6 cellular contexts compared by ENCODE assay signal in genomic region chr19:48501961-48502719, GRCh38. TPM values are rescaled to one million over a fixed set of nuclear protein-coding genes. Genes with fewer than 3 reads are reported as not detected.
DNase-seq lines count a peak whose midpoint lies in the region; ATAC-seq, FAIRE-seq and TF ChIP-seq lines count a peak whose summit lies in the region.

No MANE protein-coding gene starts in this region.

- H3K9me3 ChIP-seq in aorta (ENCODE audit: control insufficient read depth, low read length): no peaks in the 10 kb centered on the region

- peaks cover 9% of the 10 kb centered on the region for H3K4me1 Mint-ChIP-seq in activated CD8-positive, alpha-beta memory T cell treated with anti-CD3 and anti-CD28 coated beads, Interleukin-2, amount 10 ng/mL, durations not matched to agents 7 days and 5 days

- H3K36me3 Mint-ChIP-seq in activated CD8-positive, alpha-beta memory T cell treated with anti-CD3 and anti-CD28 coated beads, Interleukin-2, amount 10 ng/mL, durations not matched to agents 7 days and 5 days: no peaks in the 10 kb centered on the region

- no peak overlapping the region for H3K27ac ChIP-seq in aorta (ENCODE audit: low read depth in 1 of 2, low read length in 2 of 2)

- peak; percentile 74 for ATAC-seq in activated CD8-positive, alpha-beta memory T cell treated with anti-CD3 and anti-CD28 coated beads, Interleukin-2, amount 10 ng/mL, durations not matched to agents 7 days and 5 days
- peak; percentile 16 for ATAC-seq in aorta (ENCODE audit: low FRiP score)

- WGBS in aorta, 2 donors: 14 to 15% methylated on average over 24 of the region's 24 CpGs

- H3K36me3 ChIP-seq in aorta (ENCODE audit: control insufficient read depth in 1 of 2, insufficient read depth in 2 of 2, low read length in 1 of 2): no peaks in the 10 kb centered on the region

- no peaks in the 10 kb centered on the region for H3K27me3 ChIP-seq in aorta (ENCODE audit: control insufficient read depth in 1 of 2, insufficient read depth in 2 of 2, low read length in 1 of 2)

- intact Hi-C loops in aorta (cut with DNase I): no loop called here

- no peak overlapping the region for H3K4me3 ChIP-seq in aorta (ENCODE audit: low read length in 2 of 2)

- H3K4me1 ChIP-seq in aorta (ENCODE audit: control insufficient read depth in 1 of 2, insufficient read depth in 2 of 2, low read length in 2 of 2): no peaks in the 10 kb centered on the region

- H3K27me3 Mint-ChIP-seq in activated CD8-positive, alpha-beta memory T cell treated with anti-CD3 and anti-CD28 coated beads, Interleukin-2, amount 10 ng/mL, durations not matched to agents 7 days and 5 days: peaks cover 4% of the 10 kb centered on the region

- no peak for TF ChIP-seq POLR2A in H54 (IDR thresholded peaks at IDR 0.05; ENCODE audit: low read depth, low read length)

- no peaks in the 10 kb centered on the region for H3K9me3 Mint-ChIP-seq in activated CD8-positive, alpha-beta memory T cell treated with anti-CD3 and anti-CD28 coated beads, Interleukin-2, amount 10 ng/mL, durations not matched to agents 7 days and 5 days (ENCODE audit: low read depth)

- no peak overlapping the region for H3K27ac Mint-ChIP-seq in activated CD8-positive, alpha-beta memory T cell treated with anti-CD3 and anti-CD28 coated beads, Interleukin-2, amount 10 ng/mL, durations not matched to agents 7 days and 5 days

- DNase-seq in GM03348 (ENCODE audit: low spot score): peak; percentile 34
- DNase-seq in NCI-H2227 (lab: John Stamatoyannopoulos, UW; ENCODE audit: unreplicated experiment): peak; percentile 78
- DNase-seq in activated CD8-positive, alpha-beta memory T cell treated with anti-CD3 and anti-CD28 coated beads, Interleukin-2, amount 10 ng/mL, durations not matched to agents 7 days and 5 days: peak; percentile 79
- DNase-seq in iPS-NIHi7 (ENCODE audit: extremely low spot score): peak; percentile 95
- peak in 1 of 2 donors; percentile 86 for DNase-seq in aorta
- no peak for DNase-seq in H54 (ENCODE audit: insufficient read length, low spot score)

- no peak overlapping the region for H3K4me3 Mint-ChIP-seq in activated CD8-positive, alpha-beta memory T cell treated with anti-CD3 and anti-CD28 coated beads, Interleukin-2, amount 10 ng/mL, durations not matched to agents 7 days and 5 days

- no peak for FAIRE-seq in H54 (lab: Jason Lieb, UNC)

- CTCF ChIA-PET in activated CD8-positive, alpha-beta memory T cell treated with anti-CD3 and anti-CD28 coated beads, Interleukin-2, amount 10 ng/mL, durations not matched to agents 7 days and 5 days (lab: Charles Lee): interaction anchor here (0.7 to 9.6 kb wide), 2 partner anchors 85 to 195 kb away, joined by 3 to 221 read pairs; no protein-coding TSS in a partner anchor

RNA-seq across cellular contexts. Expression of gene LMTK3, which starts 9.5 kb away (rescaled TPM):
- total RNA-seq in activated CD8-positive, alpha-beta memory T cell treated with anti-CD3 and anti-CD28 coated beads, Interleukin-2, amount 10 ng/mL, durations not matched to agents 7 days and 5 days: 1 to 10 TPM; 3.5 to 5.3 TPM
- 1 to 10 TPM in 1 of 2 donors, under 1 TPM in 1; 0.71 to 4.2 TPM for total RNA-seq in aorta
- polyA plus RNA-seq in aorta: 1 to 10 TPM in 1 of 2 donors, under 1 TPM in 1; 0.51 to 1.3 TPM

RNA-seq across cellular contexts. Expression of gene CYTH2, which starts 33.0 kb away (rescaled TPM):
- 10 to 100 TPM; 42.5 to 47.8 TPM for total RNA-seq in activated CD8-positive, alpha-beta memory T cell treated with anti-CD3 and anti-CD28 coated beads, Interleukin-2, amount 10 ng/mL, durations not matched to agents 7 days and 5 days
- 10 to 100 TPM; 56.8 to 61.2 TPM for total RNA-seq in aorta
- 10 to 100 TPM; 32.7 to 76.6 TPM for polyA plus RNA-seq in aorta

RNA-seq across cellular contexts. Expression of gene KCNJ14, which starts 46.8 kb away (rescaled TPM):
- 1 to 10 TPM in 1 of 2 experiments, under 1 TPM in 1; 0.85 to 1.5 TPM for total RNA-seq in activated CD8-positive, alpha-beta memory T cell treated with anti-CD3 and anti-CD28 coated beads, Interleukin-2, amount 10 ng/mL, durations not matched to agents 7 days and 5 days
- 1 to 10 TPM; 1.1 TPM for total RNA-seq in aorta
- under 1 TPM in 1 of 2 donors, not detected in 1; 0.36 TPM for polyA plus RNA-seq in aorta

RNA-seq across cellular contexts. Expression of gene SULT2B1, which starts 49.8 kb away (rescaled TPM):
- total RNA-seq in activated CD8-positive, alpha-beta memory T cell treated with anti-CD3 and anti-CD28 coated beads, Interleukin-2, amount 10 ng/mL, durations not matched to agents 7 days and 5 days: not detected
- total RNA-seq in aorta: not detected
- polyA plus RNA-seq in aorta: 1 to 10 TPM in 1 of 2 donors, not detected in 1; 2.1 TPM

RNA-seq across cellular contexts. Expression of gene GRWD1, which starts 56.4 kb away (rescaled TPM):
- total RNA-seq in activated CD8-positive, alpha-beta memory T cell treated with anti-CD3 and anti-CD28 coated beads, Interleukin-2, amount 10 ng/mL, durations not matched to agents 7 days and 5 days: 10 to 100 TPM; 37.9 to 58.7 TPM
- 10 to 100 TPM; 21.4 to 25.8 TPM for total RNA-seq in aorta
- 1 to 10 TPM; 7.0 to 9.0 TPM for polyA plus RNA-seq in aorta
